Comparison of ENCODE assay signal across 14 cellular contexts in the genomic region with DNA sequence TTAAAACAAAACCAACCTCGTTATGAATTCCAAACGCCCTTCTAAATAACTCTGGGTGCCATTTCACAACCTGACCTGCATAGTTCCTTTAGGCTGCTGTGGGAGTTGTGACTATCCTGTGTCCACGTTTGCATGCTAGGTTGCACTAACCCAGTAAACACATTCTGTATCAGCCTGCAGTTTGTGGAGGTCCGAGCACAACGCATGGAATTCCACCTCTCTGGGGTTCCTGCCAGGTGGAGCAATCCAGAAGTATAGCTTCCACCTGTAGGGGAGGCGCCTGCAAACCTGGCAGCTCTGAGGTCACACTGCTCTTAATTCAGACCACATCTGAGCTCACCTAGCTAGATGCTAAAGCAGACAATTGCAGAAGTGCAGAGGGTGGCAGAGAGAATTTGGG. TPM values are rescaled to one million over a fixed set of nuclear protein-coding genes. Genes with fewer than 3 reads are reported as not detected.
DNase-seq lines count a peak whose midpoint lies in the region; ATAC-seq, FAIRE-seq and TF ChIP-seq lines count a peak whose summit lies in the region.
"Had no signal": no experiment of that assay in that cellular context is flagged by ENCODE, and none has a peak within 500 bp of the region (broad histone marks: within the 10 kb centered on the region; RNA-seq: fewer than 3 reads in every experiment).

No MANE protein-coding gene starts in this region.

- DNase-seq in CD1c-positive myeloid dendritic cell (ENCODE audit: extremely low spot score) (peak; percentile 18), GM12892 (ENCODE audit: insufficient read length) (no peak), T-cell (peak in 2 of 34 experiments; percentile 6 to 9), immature natural killer cell (peak in 1 of 3 donors; percentile 7), glutamatergic neuron (no peak), posterior cingulate gyrus (no peak), omental fat pad (ENCODE audit: low spot score) (no peak)
- DNase-seq: hippocampal formation; NCI-H1694 treated with DMSO at 0.1 percent for 48 hours; psoas muscle; stimulated activated CD4-positive, alpha-beta T cell treated with anti-CD3 and anti-CD28 coated beads, Interleukin-2, amount 100 ng/mL, for 24 hours; T1000 had no signal

- CTCF ChIA-PET in T-cell (lab: Charles Lee) = no interaction called here

- FAIRE-seq in GM12892 (lab: Jason Lieb, UNC) = peak; percentile 63
- FAIRE-seq: bronchial epithelial cell had no signal

- no peak for TF ChIP-seq POLR2A in GM12892 (IDR thresholded peaks at IDR 0.05; ENCODE audit: low read depth, low read length)

- H3K4me3 Mint-ChIP-seq in T-cell = peak overlapping the region in 1 of 3 donors; percentile 76
- H3K4me3 Mint-ChIP-seq in immature natural killer cell = peak overlapping the region; percentile 75 to 84 (median 80)
- no peak overlapping the region for H3K4me3 Mint-ChIP-seq in glutamatergic neuron (ENCODE audit: unreplicated experiment)

- TF ChIP-seq CTCF in glutamatergic neuron (IDR thresholded peaks at IDR 0.05; ENCODE audit: partially characterized antibody, unreplicated experiment) (no peak), omental fat pad (IDR thresholded peaks at IDR 0.05) (no peak)

- H3K9me3 Mint-ChIP-seq in T-cell (no peaks in the 10 kb centered on the region), immature natural killer cell (no peaks in the 10 kb centered on the region), glutamatergic neuron (ENCODE audit: unreplicated experiment) (peaks cover 2% of the 10 kb centered on the region)

- H3K4me1 Mint-ChIP-seq in T-cell (peaks cover 34 to 46% (median 38%) of the 10 kb centered on the region in 3 donors), immature natural killer cell (peaks cover 40 to 49% of the 10 kb centered on the region in 2 donors), glutamatergic neuron (ENCODE audit: low read depth, unreplicated experiment) (peaks cover 23% of the 10 kb centered on the region)

- ATAC-seq in T-cell (replicated peaks in 1 of 4) (peak in 1 of 4 experiments; percentile 54), omental fat pad (ENCODE audit: low FRiP score) (no peak)
- ATAC-seq: HCT116 had no signal

- POLR2A ChIA-PET in T-cell (lab: Charles Lee) = no interaction called here

- intact Hi-C loops in posterior cingulate gyrus (cut with DNase I) = no loop called here

- H3K36me3 Mint-ChIP-seq in T-cell (no peaks in the 10 kb centered on the region), immature natural killer cell (peaks cover 0 to 3% (median 0%) of the 10 kb centered on the region in 3 donors), glutamatergic neuron (ENCODE audit: unreplicated experiment) (no peaks in the 10 kb centered on the region)

- H3K27me3 Mint-ChIP-seq in T-cell = no peaks in the 10 kb centered on the region
- peaks cover 0 to 5% (median 4%) of the 10 kb centered on the region in 3 donors for H3K27me3 Mint-ChIP-seq in immature natural killer cell (ENCODE audit: low read depth in 3 of 3)
- no peaks in the 10 kb centered on the region for H3K27me3 Mint-ChIP-seq in glutamatergic neuron (ENCODE audit: unreplicated experiment)

- peak overlapping the region; percentile 73 to 90 for H3K27ac Mint-ChIP-seq in T-cell
- H3K27ac Mint-ChIP-seq in immature natural killer cell = peak overlapping the region; percentile 92 to 97 (median 96)
- H3K27ac Mint-ChIP-seq in glutamatergic neuron (ENCODE audit: unreplicated experiment) = no peak overlapping the region

RNA-seq across cellular contexts. Expression of a gene that starts 57.2 kb away (rescaled TPM):
- polyA plus RNA-seq in GM12892 (2012; ENCODE audit: missing spikeins) = 4.8 TPM
- total RNA-seq in T-cell (1 to 10 TPM; 5.6 to 9.9 (median 7.6) TPM), glutamatergic neuron (ENCODE audit: unreplicated experiment) (5.7 TPM), omental fat pad (10 to 100 TPM in 2 of 4 donors, 1 to 10 TPM in 2; 7.4 to 72.7 (median 16.2) TPM)
- polyA plus RNA-seq in immature natural killer cell = 1 to 10 TPM; 2.6 to 4.6 (median 3.4) TPM
